In genomic region chr14:89365071-89365801, GRCh38 we compare ENCODE assay signal across 8 cellular contexts. TPM values are rescaled to one million over a fixed set of nuclear protein-coding genes. Genes with fewer than 3 reads are reported as not detected.
DNase-seq lines count a peak whose midpoint lies in the region; ATAC-seq and TF ChIP-seq lines count a peak whose summit lies in the region.

No MANE protein-coding gene starts in this region.

- peaks cover 26% of the 10 kb centered on the region for H3K79me2 ChIP-seq in OCI-LY3 (ENCODE audit: low read length)

- TF ChIP-seq EP300 in transverse colon (IDR thresholded peaks at IDR 0.05; ENCODE audit: low read depth) = no peak

- TF ChIP-seq POLR2A in transverse colon (IDR thresholded peaks at IDR 0.05) = no peak

- H3K27ac ChIP-seq in OCI-LY3 (ENCODE audit: low read length) (peak overlapping the region; percentile 76), transverse colon (peak overlapping the region; percentile 31 to 67 (median 53))

- H3K36me3 ChIP-seq in OCI-LY3 (replicated peaks; ENCODE audit: low read depth, low read length) (peaks cover 4% of the 10 kb centered on the region), transverse colon (no peaks in the 10 kb centered on the region)

- peak overlapping the region; percentile 69 for H3K4me2 ChIP-seq in OCI-LY3 (ENCODE audit: low read length)

- 12 to 24% methylated on average over 10 to 13 of the region's 13 CpGs for WGBS in transverse colon (ENCODE audit: low coverage in 1 of 2), 2 donors

- H3K4me3 ChIP-seq in OCI-LY3 (ENCODE audit: low read length) = peak overlapping the region; percentile 65
- H3K4me3 ChIP-seq in transverse colon = peak overlapping the region in 1 of 4 donors; percentile 6

- intact Hi-C loops in transverse colon (cut with DNase I; ENCODE audit: low total_unique reads) = no loop called here

- H3K4me1 ChIP-seq in OCI-LY3 (ENCODE audit: low read length) (peaks cover 26% of the 10 kb centered on the region), transverse colon (peaks cover 31 to 74% (median 52%) of the 10 kb centered on the region in 4 donors)

- in situ Hi-C loops in GM13977 (cut with MboI; ENCODE audit: low pct_unique_long_range_greater_than_20kb, low sequenced_read_pairs, unreplicated experiment) = no loop called here
- in situ Hi-C loops in transverse colon (cut with MboI; ENCODE audit: low pct_ligation_motif_present in 1 of 4, low pct_unique_long_range_greater_than_20kb in 1 of 4, low sequenced_read_pairs in 3 of 4) = no loop called here

- peaks cover 48 to 66% (median 48%) of the 10 kb centered on the region in 3 donors for H3K4me1 Mint-ChIP-seq in naive B cell

- TF ChIP-seq CTCF in GM13977 (IDR thresholded peaks at IDR 0.05; ENCODE audit: extremely low read depth, insufficient read depth, missing control alignments) = no peak
- TF ChIP-seq CTCF in OCI-LY3 (IDR thresholded peaks at IDR 0.05; ENCODE audit: low read depth, low read length) = no peak
- TF ChIP-seq CTCF in transverse colon (IDR thresholded peaks at IDR 0.05) = no peak

- H3K9ac ChIP-seq in OCI-LY3 (ENCODE audit: low read length) = peak overlapping the region; percentile 47

- H3K36me3 Mint-ChIP-seq in naive B cell = no peaks in the 10 kb centered on the region

- peak; percentile 73 for DNase-seq in GM13977 (ENCODE audit: low spot score)
- peak; percentile 64 for DNase-seq in activated naive CD4-positive, alpha-beta T cell treated with Interleukin-2 at 50 U/mL for 16 hours
- peak; percentile 80 for DNase-seq in naive B cell
- DNase-seq in transverse colon = peak; percentile 59
- DNase-seq in kidney tubule cell (ENCODE audit: low spot score) = no peak
- no peak for DNase-seq in epidermal melanocyte (ENCODE audit: insufficient read length, low spot score)

- H3K9me3 ChIP-seq in OCI-LY3 (ENCODE audit: insufficient read depth, low read length) (no peaks in the 10 kb centered on the region), transverse colon (no peaks in the 10 kb centered on the region)

- no peak overlapping the region for H2AFZ ChIP-seq in OCI-LY3 (ENCODE audit: low read depth, low read length)

- no peaks in the 10 kb centered on the region for H3K27me3 ChIP-seq in OCI-LY3 (ENCODE audit: low read depth, low read length)
- H3K27me3 ChIP-seq in transverse colon = no peaks in the 10 kb centered on the region

- peak overlapping the region; percentile 75 to 90 (median 86) for H3K4me3 Mint-ChIP-seq in naive B cell

- H4K20me1 ChIP-seq in OCI-LY3 (ENCODE audit: insufficient read depth, low read length) = 0 out of 2 replicates have a peak, but pooled peaks cover 10% of the 10 kb centered on the region

- H3K9me3 Mint-ChIP-seq in naive B cell = no peaks in the 10 kb centered on the region

- H3K27me3 Mint-ChIP-seq in naive B cell = no peaks in the 10 kb centered on the region

- H3K27ac Mint-ChIP-seq in naive B cell = peak overlapping the region; percentile 93 to 98 (median 96)

- ATAC-seq in HG02678 (IDR thresholded peaks at IDR 0.05; ENCODE audit: unreplicated experiment) (peak; percentile 85), naive B cell (ENCODE audit: low read depth in 2 of 2) (peak; percentile 97 to 98)

RNA-seq across cellular contexts. Expression of gene FOXN3, which starts 51.8 kb away (rescaled TPM):
- polyA plus RNA-seq in naive B cell (ENCODE audit: low read depth in 6 of 6) = 10 to 100 TPM; 47.8 to 77.5 (median 58.7) TPM
- 100 to 1,000 TPM in 3 of 4 donors, 10 to 100 TPM in 1; 66.1 to 130 (median 109) TPM for total RNA-seq in transverse colon

Comparison
In these comparisons a context has a peak if more than half of its experiments do, and no peak if none do; other contexts are left out.
1. DNase-seq: peak in GM13977 (single experiment), activated naive CD4-positive, alpha-beta T cell treated with Interleukin-2 at 50 U/mL for 16 hours (single experiment), naive B cell (single experiment) and transverse colon (single experiment); none in kidney tubule cell (single experiment) and epidermal melanocyte (single experiment).